29 cellular contexts compared by ENCODE assay signal in genomic region chrX:140164383-140164782, GRCh38.
"Had no signal": no experiment of that assay in that cellular context is flagged by ENCODE, and none has a peak within 500 bp of the region (broad histone marks: within the 10 kb centered on the region; RNA-seq: fewer than 3 reads in every experiment).

No MANE protein-coding gene starts in this region.

- FAIRE-seq: RCC 7860 had no signal

- H2AFZ ChIP-seq: PC-9 had no signal

- H3K4me1 ChIP-seq: SJCRH30 had no signal

- H3K4me3 ChIP-seq: MG63, PC-9, SJCRH30, SK-N-MC had no signal

- H3K27ac ChIP-seq: PC-9, RWPE1, SJCRH30, SK-N-MC had no signal

- ATAC-seq: Panc1, Right ventricle myocardium inferior, SK-N-SH treated with all-trans-retinoic acid at 6 μM for 48 hours had no signal

- H3K4me2 ChIP-seq: PC-9 had no signal

- H3K9me3 ChIP-seq: MG63, SJCRH30 had no signal

- DNase-seq: Kasumi-1, KG1, MG63, MV-4-11, NCI-H1092, NCI-H1105, NCI-H1417 treated with DMSO at 0.1 percent for 48 hours, NCI-H1436 treated with DMSO at 0.1 percent for 48 hours, NCI-H1694 treated with DMSO at 0.1 percent for 48 hours, NCI-H187 treated with DMSO at 0.1 percent for 48 hours, NCI-H2029, NCI-H2081, NCI-H2171 treated with DMSO at 0.1 percent for 48 hours, NCI-H345, NCI-H446, NCI-H510A treated with DMSO at 0.1 percent for 48 hours, NCI-H524 treated with DMSO at 0.1 percent for 48 hours, NCI-H526 treated with DMSO at 0.1 percent for 48 hours, NCI-H82, PC-9, SHP77, SIG-M5, SJCRH30 had no signal

- H3K27me3 ChIP-seq: MG63, SJCRH30 had no signal

- H3K36me3 ChIP-seq: MG63, SJCRH30 had no signal
